In genomic region chr14:46048127-46048526, GRCh38 we compare ENCODE assay signal across 10 cellular contexts.
DNase-seq lines count a peak whose midpoint lies in the region; TF ChIP-seq lines count a peak whose summit lies in the region.
"Had no signal": no experiment of that assay in that cellular context is flagged by ENCODE, and none has a peak within 500 bp of the region (broad histone marks: within the 10 kb centered on the region; RNA-seq: fewer than 3 reads in every experiment).

No MANE protein-coding gene starts in this region.

- no peak for TF ChIP-seq POLR2A in prostate gland (IDR thresholded peaks at IDR 0.05)

- 53% methylated on average over 3 of the region's 3 CpGs for WGBS in prostate gland

- in situ Hi-C loops in GM13977 (cut with MboI; ENCODE audit: low pct_unique_long_range_greater_than_20kb, low sequenced_read_pairs, unreplicated experiment) = no loop called here

- H3K36me3 ChIP-seq in OCI-LY7 (ENCODE audit: insufficient read depth, low read length) (no peaks in the 10 kb centered on the region), prostate gland (no peaks in the 10 kb centered on the region)
- H3K36me3 ChIP-seq: neutrophil had no signal

- H3K4me3 ChIP-seq in AG10803 (ENCODE audit: low read length) (no peak overlapping the region), OCI-LY7 (ENCODE audit: low read depth, low read length, poor library complexity, severe bottlenecking) (no peak overlapping the region), prostate gland (no peak overlapping the region)

- no peaks in the 10 kb centered on the region for H4K20me1 ChIP-seq in OCI-LY7 (ENCODE audit: insufficient read depth, low read length)

- H3K9me2 ChIP-seq in OCI-LY7 (ENCODE audit: insufficient read depth, low read length) = no peaks in the 10 kb centered on the region

- intact Hi-C loops in OCI-LY7 (cut with micrococcal nuclease; ENCODE audit: unreplicated experiment) (no loop called here), prostate gland (cut with DNase I) (no loop called here)

- H3K27ac ChIP-seq in OCI-LY7 (ENCODE audit: low read depth, low read length, poor library complexity, severe bottlenecking) = no peak overlapping the region
- no peak overlapping the region for H3K27ac ChIP-seq in prostate gland
- H3K27ac ChIP-seq: neutrophil had no signal

- DNase-seq in AG10803 (ENCODE audit: low read depth) (peak; percentile 3), GM13977 (ENCODE audit: low spot score) (no peak), OCI-LY7 (ENCODE audit: low spot score) (peak; percentile 7), fibroblast of peridontal ligament (ENCODE audit: extremely low read depth) (peak; percentile 26), GOT3 (lab: John Stamatoyannopoulos, UW) (no peak), HPDE6-E6E7 (ENCODE audit: extremely low spot score) (no peak), prostate gland (ENCODE audit: low spot score) (no peak)
- DNase-seq in activated CD4-positive, alpha-beta T cell treated with anti-CD3 and anti-CD28 coated beads, Interleukin-2, amount 50 U/mL, for 48 hours = no peak
- DNase-seq: activated effector memory CD4-positive, alpha-beta T cell treated with anti-CD3 and anti-CD28 coated beads, Interleukin-2, amount 50 U/mL, for 16 hours had no signal

- POLR2A ChIA-PET in OCI-LY7 (lab: Charles Lee) = no interaction called here

- BruUV-seq in OCI-LY7 (replicated peaks; lab: Mats Ljungman, UMichigan) = no TSS peak

- CTCF ChIA-PET in OCI-LY7 (lab: Charles Lee; ENCODE audit: unreplicated experiment) = no interaction called here

- H3K4me2 ChIP-seq in OCI-LY7 (ENCODE audit: low read length) = no peak overlapping the region

- no peaks in the 10 kb centered on the region for H3K79me2 ChIP-seq in OCI-LY7 (ENCODE audit: insufficient read depth, low read depth, low read length)

- TF ChIP-seq CTCF in AG10803 (conservative IDR thresholded peaks at IDR 0.05; ENCODE audit: low read length) (peak; percentile 25; the same call in 1 of the 2 replicates), GM13977 (IDR thresholded peaks at IDR 0.05; ENCODE audit: extremely low read depth, insufficient read depth, missing control alignments) (peak; percentile 45), OCI-LY7 (conservative IDR thresholded peaks at IDR 0.05; ENCODE audit: low read length) (no peak), prostate gland (IDR thresholded peaks at IDR 0.05) (no peak)

- H3K27me3 ChIP-seq in prostate gland (replicated peaks; ENCODE audit: insufficient read depth) = no peaks in the 10 kb centered on the region
- H3K27me3 ChIP-seq: neutrophil had no signal

- H3K9me3 ChIP-seq in OCI-LY7 (ENCODE audit: low read length) (no peaks in the 10 kb centered on the region), prostate gland (no peaks in the 10 kb centered on the region)
- H3K9me3 ChIP-seq: neutrophil had no signal

- H3K4me1 ChIP-seq in OCI-LY7 (ENCODE audit: insufficient read depth, low read length, poor library complexity, severe bottlenecking) = no peaks in the 10 kb centered on the region
- H3K4me1 ChIP-seq in prostate gland (replicated peaks) = no peaks in the 10 kb centered on the region

- no peak overlapping the region for H2AFZ ChIP-seq in OCI-LY7 (ENCODE audit: low read length)

Comparison
In these comparisons a context has a peak if more than half of its experiments do, and no peak if none do; other contexts are left out.
1. DNase-seq: peak in AG10803 (single experiment), OCI-LY7 (single experiment) and fibroblast of peridontal ligament (single experiment); none in GM13977 (single experiment), GOT3 (single experiment), activated CD4-positive, alpha-beta T cell treated with anti-CD3 and anti-CD28 coated beads, Interleukin-2, amount 50 U/mL, for 48 hours (0 of 2), HPDE6-E6E7 (single experiment) and prostate gland (single experiment).
2. CTCF ChIP-seq: peak in AG10803 (single experiment) and GM13977 (single experiment); none in OCI-LY7 (single experiment) and prostate gland (0 of 4).